ENCODE assay signal across 23 cellular contexts in genomic region chr3:53594276-53594675, GRCh38.
DNase-seq lines count a peak whose midpoint lies in the region; ATAC-seq and TF ChIP-seq lines count a peak whose summit lies in the region.
"Had no signal": no experiment of that assay in that cellular context is flagged by ENCODE, and none has a peak within 500 bp of the region (broad histone marks: within the 10 kb centered on the region; RNA-seq: fewer than 3 reads in every experiment).

No MANE protein-coding gene starts in this region.

- no peaks in the 10 kb centered on the region for H3K9me3 ChIP-seq in right atrium auricular region
- H3K9me3 ChIP-seq in esophagus muscularis mucosa = no peaks in the 10 kb centered on the region
- H3K9me3 ChIP-seq: A549; BE2C; BLaER1 treated with 17β-estradiol and CSF1 and Interleukin-3, amounts not matched to agents 10 nM and 100 nM had no signal

- CTCF ChIA-PET in HEK293T (lab: Yijun Ruan, JAX) = no interaction called here

- H3K4me3 ChIP-seq in right atrium auricular region = no peak overlapping the region
- H3K4me3 ChIP-seq in esophagus muscularis mucosa = no peak overlapping the region
- H3K4me3 ChIP-seq: A549; BLaER1 treated with 17β-estradiol and CSF1 and Interleukin-3, amounts not matched to agents 10 nM and 100 nM; GM23338 had no signal

- TF ChIP-seq EP300 in esophagus muscularis mucosa (IDR thresholded peaks at IDR 0.05) = no peak

- intact Hi-C loops in Right ventricle myocardium superior (cut with DNase I) (no loop called here), esophagus muscularis mucosa (cut with DNase I) (no loop called here)

- no peaks in the 10 kb centered on the region for H3K36me3 ChIP-seq in right atrium auricular region
- no peaks in the 10 kb centered on the region for H3K36me3 ChIP-seq in esophagus muscularis mucosa
- H3K36me3 ChIP-seq: BE2C; BLaER1 treated with 17β-estradiol and CSF1 and Interleukin-3, amounts not matched to agents 10 nM and 100 nM had no signal

- no peaks in the 10 kb centered on the region for H3K27me3 ChIP-seq in right atrium auricular region
- H3K27me3 ChIP-seq in esophagus muscularis mucosa = no peaks in the 10 kb centered on the region
- H3K27me3 ChIP-seq: BE2C; BLaER1 treated with 17β-estradiol and CSF1 and Interleukin-3, amounts not matched to agents 10 nM and 100 nM had no signal

- no peaks in the 10 kb centered on the region for H3K4me1 ChIP-seq in right atrium auricular region
- peaks cover 0 to 6% (median 5%) of the 10 kb centered on the region in 4 donors for H3K4me1 ChIP-seq in esophagus muscularis mucosa
- H3K4me1 ChIP-seq: A549, BE2C had no signal

- POLR2A ChIA-PET in HEK293T (lab: Yijun Ruan, JAX) = no interaction called here

- ATAC-seq in Right ventricle myocardium superior (ENCODE audit: poor library complexity) = no peak
- no peak for ATAC-seq in HG03342 (IDR thresholded peaks at IDR 0.05; ENCODE audit: unreplicated experiment)
- ATAC-seq: A549, GM23338, HCT116 had no signal

- H3K27ac ChIP-seq in right atrium auricular region (no peak overlapping the region), esophagus muscularis mucosa (replicated peaks in 1 of 4) (no peak overlapping the region)
- H3K27ac ChIP-seq: A549; BLaER1 treated with 17β-estradiol and CSF1 and Interleukin-3, amounts not matched to agents 10 nM and 100 nM had no signal

- WGBS in esophagus muscularis mucosa = 97% methylated on average over 3 of the region's 3 CpGs

- TF ChIP-seq POLR2A in esophagus muscularis mucosa (IDR thresholded peaks at IDR 0.05; ENCODE audit: low read depth) = no peak

- TF ChIP-seq CTCF in right atrium auricular region (IDR thresholded peaks at IDR 0.05) (no peak), esophagus muscularis mucosa (IDR thresholded peaks at IDR 0.05) (no peak)

- DNase-seq in NCI-H510A treated with DMSO at 0.1 percent for 48 hours (lab: John Stamatoyannopoulos, UW) = peak; percentile 3
- DNase-seq in NCI-H510A (lab: John Stamatoyannopoulos, UW) = no peak
- peak; percentile 32 for DNase-seq in right atrium auricular region (ENCODE audit: low spot score)
- DNase-seq in Right ventricle myocardium superior = no peak
- peak; percentile 53 for DNase-seq in esophagus muscularis mucosa (ENCODE audit: extremely low spot score)
- DNase-seq in HEK293T (ENCODE audit: extremely low spot score) = no peak
- DNase-seq: 8988T; ACHN; AML-193; BE2C; Calu3; CD4-positive, alpha-beta memory T cell; COR-L47; DMS53; DMS79 treated with DMSO at 0.1 percent for 48 hours; GF-D8; H9; HFFc6 had no signal

TF ChIP-seq in HEK293T, 16 proteins besides CTCF, POLR2A, EP300 and RAD21:
- TF ChIP-seq HDGF (IDR thresholded peaks at IDR 0.05; ENCODE audit: borderline replicate concordance) = no peak
- TF ChIP-seq L3MBTL2 (conservative IDR thresholded peaks at IDR 0.05) = no peak
- TF ChIP-seq FOXA1 (IDR thresholded peaks at IDR 0.05) = no peak
- no peak for TF ChIP-seq ZNF384 (IDR thresholded peaks at IDR 0.05)
- no peak for TF ChIP-seq CTBP1 (IDR thresholded peaks at IDR 0.05; ENCODE audit: borderline replicate concordance)
- no peak for TF ChIP-seq SUZ12 (IDR thresholded peaks at IDR 0.05)
- TF ChIP-seq LEF1 (IDR thresholded peaks at IDR 0.05; ENCODE audit: borderline replicate concordance) = no peak
- no peak for TF ChIP-seq ELF4 (IDR thresholded peaks at IDR 0.05)
- TF ChIP-seq SP1 (IDR thresholded peaks at IDR 0.05) = no peak
- no peak for TF ChIP-seq PKNOX1 (IDR thresholded peaks at IDR 0.05)
- no peak for TF ChIP-seq TARDBP (IDR thresholded peaks at IDR 0.05)
- TF ChIP-seq BHLHE40 (IDR thresholded peaks at IDR 0.05; ENCODE audit: borderline replicate concordance) = no peak
- no peak for TF ChIP-seq NFRKB (IDR thresholded peaks at IDR 0.05)
- no peak for TF ChIP-seq FOXM1 (IDR thresholded peaks at IDR 0.05; ENCODE audit: borderline replicate concordance)
- TF ChIP-seq ARNT (IDR thresholded peaks at IDR 0.05) = no peak
- no peak for TF ChIP-seq FOXK2 (IDR thresholded peaks at IDR 0.05)

Comparison
In these comparisons a context has a peak if more than half of its experiments do, and no peak if none do; other contexts are left out.
1. DNase-seq: peak in NCI-H510A treated with DMSO at 0.1 percent for 48 hours (single experiment), right atrium auricular region (single experiment) and esophagus muscularis mucosa (single experiment); none in NCI-H510A (single experiment), Right ventricle myocardium superior (single experiment) and HEK293T (single experiment).